In the genomic region with DNA sequence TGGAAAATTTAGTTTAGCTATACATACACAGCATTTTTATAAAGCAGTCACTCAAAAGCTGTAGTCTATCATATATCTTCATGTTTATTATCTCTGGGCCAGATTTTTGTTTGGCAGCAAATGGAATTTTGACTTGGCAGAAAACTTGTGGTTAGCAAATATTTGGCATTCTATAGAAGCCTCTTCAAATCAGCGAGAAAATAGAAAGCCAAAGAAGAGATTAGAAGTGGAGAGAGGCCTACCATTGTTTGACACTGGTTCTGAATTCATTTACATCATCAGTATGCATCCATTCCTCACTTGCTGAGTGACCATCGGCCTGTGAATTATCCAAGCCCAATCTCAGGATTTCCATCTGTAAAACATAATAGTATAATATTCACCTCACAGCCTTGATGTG, we compare ENCODE assay signal across 18 cellular contexts.
DNase-seq lines count a peak whose midpoint lies in the region; ATAC-seq and TF ChIP-seq lines count a peak whose summit lies in the region.
"Had no signal": no experiment of that assay in that cellular context is flagged by ENCODE, and none has a peak within 500 bp of the region (broad histone marks: within the 10 kb centered on the region; RNA-seq: fewer than 3 reads in every experiment).

No MANE protein-coding gene starts in this region.

- TF ChIP-seq CTCF in choroid plexus epithelial cell (conservative IDR thresholded peaks at IDR 0.05; ENCODE audit: low read depth, low read length) (no peak), upper lobe of left lung (IDR thresholded peaks at IDR 0.05) (no peak), chondrocyte (IDR thresholded peaks at IDR 0.05) (no peak), tibial artery (IDR thresholded peaks at IDR 0.05) (no peak)

- no peak for TF ChIP-seq POLR2A in upper lobe of left lung (IDR thresholded peaks at IDR 0.05)

- no peaks in the 10 kb centered on the region for H3K9me3 ChIP-seq in upper lobe of left lung
- H3K9me3 ChIP-seq in tibial artery, result no peaks in the 10 kb centered on the region
- H3K9me3 ChIP-seq: A549 had no signal

- H3K4me3 ChIP-seq in choroid plexus epithelial cell (ENCODE audit: low read depth, low read length) (no peak overlapping the region), upper lobe of left lung (no peak overlapping the region), tibial artery (no peak overlapping the region)
- H3K4me3 ChIP-seq: A549 had no signal

- no peak overlapping the region for H3K27ac Mint-ChIP-seq in chondrocyte (ENCODE audit: unreplicated experiment)

- ATAC-seq in upper lobe of left lung (ENCODE audit: low FRiP score in 2 of 2) (no peak), left ventricle myocardium superior (no peak)
- ATAC-seq: A549, HepG2 had no signal

- no peaks in the 10 kb centered on the region for H3K4me1 Mint-ChIP-seq in chondrocyte (ENCODE audit: low read depth)

- no peaks in the 10 kb centered on the region for H3K9me3 Mint-ChIP-seq in chondrocyte (ENCODE audit: low read depth)

- H3K36me3 Mint-ChIP-seq in chondrocyte (ENCODE audit: low read depth), result no peaks in the 10 kb centered on the region

- H3K27ac ChIP-seq in upper lobe of left lung, result no peak overlapping the region
- H3K27ac ChIP-seq in tibial artery, result no peak overlapping the region
- H3K27ac ChIP-seq: A549, C4-2B had no signal

- H3K27me3 Mint-ChIP-seq in chondrocyte (ENCODE audit: low read depth), result no peaks in the 10 kb centered on the region

- H3K36me3 ChIP-seq in upper lobe of left lung (no peaks in the 10 kb centered on the region), tibial artery (no peaks in the 10 kb centered on the region)

- H3K4me3 Mint-ChIP-seq in chondrocyte (ENCODE audit: unreplicated experiment), result no peak overlapping the region

- TF ChIP-seq EP300 in upper lobe of left lung (IDR thresholded peaks at IDR 0.05), result no peak

- intact Hi-C loops in tibial artery (cut with DNase I; ENCODE audit: low total_unique reads), result no loop called here
- intact Hi-C loops in left ventricle myocardium superior (cut with micrococcal nuclease), result no loop called here

- WGBS in upper lobe of left lung, 2 donors, result 42 to 44% methylated on average over 2 of the region's 2 CpGs

- H3K27me3 ChIP-seq in upper lobe of left lung (no peaks in the 10 kb centered on the region), tibial artery (no peaks in the 10 kb centered on the region)

- H3K4me1 ChIP-seq in upper lobe of left lung (no peaks in the 10 kb centered on the region), tibial artery (no peaks in the 10 kb centered on the region)
- H3K4me1 ChIP-seq: A549 had no signal

- peak; percentile 14 for DNase-seq in EH (ENCODE audit: low read depth)
- DNase-seq in NCI-H446 (lab: John Stamatoyannopoulos, UW), result peak; percentile 15 to 57
- peak; percentile 32 for DNase-seq in choroid plexus epithelial cell (ENCODE audit: low read depth)
- peak; percentile 32 for DNase-seq in iris pigment epithelial cell (ENCODE audit: low read depth)
- DNase-seq in upper lobe of left lung, result no peak
- DNase-seq in chondrocyte (ENCODE audit: low spot score), result no peak
- no peak for DNase-seq in tibial artery
- DNase-seq in left ventricle myocardium superior, result no peak
- DNase-seq: NCI-H1105, NCI-H1694 treated with DMSO at 0.1 percent for 48 hours, NCI-H2107, NCI-H2227 treated with DMSO at 0.1 percent for 48 hours, NCI-H69, OCI-M1, SHP77 treated with DMSO at 0.1 percent for 48 hours had no signal

Comparison
In these comparisons a context has a peak if more than half of its experiments do, and no peak if none do; other contexts are left out.
1. DNase-seq: peak in EH (single experiment), NCI-H446 (2 of 2), choroid plexus epithelial cell (single experiment) and iris pigment epithelial cell (single experiment); none in upper lobe of left lung (0 of 2), chondrocyte (single experiment), tibial artery (0 of 2) and left ventricle myocardium superior (single experiment).